17 cellular contexts compared by ENCODE assay signal in the genomic region with DNA sequence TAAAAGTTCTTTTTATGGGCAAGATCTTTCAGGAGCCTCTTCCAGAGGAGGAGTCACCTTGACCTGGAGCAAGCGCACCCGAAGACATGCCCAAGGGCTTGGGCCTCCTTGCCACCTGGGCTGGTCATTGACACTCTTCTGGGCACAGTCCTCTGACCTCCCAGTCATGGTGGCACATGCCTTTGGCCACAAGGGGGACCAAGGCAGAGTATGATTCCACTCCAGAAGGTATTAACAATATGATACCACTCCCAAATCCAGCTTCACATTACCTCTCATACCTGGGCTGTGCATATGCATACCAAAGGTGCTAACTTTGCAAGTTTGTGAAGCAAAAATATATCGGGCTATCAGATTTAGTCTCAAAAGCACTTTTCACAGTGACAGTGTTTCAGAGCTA.
DNase-seq lines count a peak whose midpoint lies in the region; TF ChIP-seq lines count a peak whose summit lies in the region.
"Had no signal": no experiment of that assay in that cellular context is flagged by ENCODE, and none has a peak within 500 bp of the region (broad histone marks: within the 10 kb centered on the region; RNA-seq: fewer than 3 reads in every experiment).

No MANE protein-coding gene starts in this region.

- DNase-seq in LNCaP clone FGC (ENCODE audit: low read depth) (no peak), choroid plexus epithelial cell (ENCODE audit: low read depth) (no peak), neuronal stem cell (ENCODE audit: low spot score) (no peak), T-helper 2 cell (no peak), Kasumi-1 (lab: John Stamatoyannopoulos, UW) (no peak)
- no peak for DNase-seq in activated CD4-positive, alpha-beta T cell treated with anti-CD3 and anti-CD28 coated beads, Interleukin-2, amount 50 U/mL, for 1 hour
- DNase-seq: activated CD4-positive, alpha-beta T cell treated with anti-CD3 and anti-CD28 coated beads, Interleukin-2, amount 10 ng/mL, durations not matched to agents 24 days and 14 days; activated T-cell treated with anti-CD3 and anti-CD28 coated beads, Interleukin-2, amount 50 U/mL, for 24 hours; central memory CD4-positive, alpha-beta T cell; MV-4-11; ovary; SHP77 treated with DMSO at 0.1 percent for 48 hours; spleen; stimulated activated naive CD4-positive, alpha-beta T cell treated with Interleukin-2 at 50 U/mL for 16 hours had no signal

- H3K9me3 ChIP-seq in neuronal stem cell (replicated peaks in 1 of 2; ENCODE audit: control insufficient read depth in 2 of 2, insufficient read depth in 1 of 2, low read depth in 1 of 2, low read length in 2 of 2) = no peaks in the 10 kb centered on the region
- H3K9me3 ChIP-seq: BLaER1 treated with 17β-estradiol and CSF1 and Interleukin-3, amounts not matched to agents 10 nM and 100 nM; ovary; spleen; vagina had no signal

- peak overlapping the region; percentile 28 for H2AK5ac ChIP-seq in neuronal stem cell (ENCODE audit: low read depth, low read length)

- no peak overlapping the region for H3K14ac ChIP-seq in neuronal stem cell (ENCODE audit: low read length)

- TF ChIP-seq CTCF in GM12872 (IDR thresholded peaks at IDR 0.05; ENCODE audit: insufficient read depth, low read depth, low read length) (peak; percentile 50), LNCaP clone FGC (IDR thresholded peaks at IDR 0.05; ENCODE audit: control insufficient read depth, extremely low read depth, insufficient read depth) (peak; percentile 30; the same call in 1 of the 2 replicates), choroid plexus epithelial cell (conservative IDR thresholded peaks at IDR 0.05; ENCODE audit: low read depth, low read length) (peak; percentile 6)

- H3K23ac ChIP-seq in neuronal stem cell (ENCODE audit: low read depth, low read length, poor library complexity) = no peak overlapping the region

- no CpG with 5 or more reads among the region's 3 CpGs for WGBS in neuronal stem cell (ENCODE audit: extremely low coverage in 2 of 2, insufficient read length in 2 of 2, insufficient replicate concordance in 1 of 2), 2 donors

- no peak overlapping the region for H4K91ac ChIP-seq in neuronal stem cell (ENCODE audit: low read depth, low read length, poor library complexity)

- H3K27me3 ChIP-seq in neuronal stem cell (ENCODE audit: control insufficient read depth in 3 of 3, insufficient read depth in 3 of 3, low read depth in 1 of 3, low read length in 3 of 3) = no peaks in the 10 kb centered on the region
- H3K27me3 ChIP-seq: BLaER1 treated with 17β-estradiol and CSF1 and Interleukin-3, amounts not matched to agents 10 nM and 100 nM; ovary; spleen; vagina had no signal

- no peak overlapping the region for H2BK5ac ChIP-seq in neuronal stem cell (ENCODE audit: low read length)

- H2BK12ac ChIP-seq in neuronal stem cell (ENCODE audit: low read length) = no peak overlapping the region

- H4K8ac ChIP-seq in neuronal stem cell (ENCODE audit: low read depth, low read length) = no peak overlapping the region

- no peak overlapping the region for H2BK120ac ChIP-seq in neuronal stem cell (ENCODE audit: low read depth, low read length)

- no peaks in the 10 kb centered on the region for H3K36me3 ChIP-seq in neuronal stem cell (replicated peaks in 1 of 2; ENCODE audit: control insufficient read depth in 2 of 2, insufficient read depth in 2 of 2, low read length in 2 of 2)
- H3K36me3 ChIP-seq: BLaER1 treated with 17β-estradiol and CSF1 and Interleukin-3, amounts not matched to agents 10 nM and 100 nM; ovary; spleen; vagina had no signal

- no peak overlapping the region for H3K9ac ChIP-seq in neuronal stem cell (ENCODE audit: low read depth, low read length, poor library complexity)
- H3K9ac ChIP-seq: BLaER1 treated with 17β-estradiol and CSF1 and Interleukin-3, amounts not matched to agents 10 nM and 100 nM had no signal

- no peak overlapping the region for H3K4me3 ChIP-seq in LNCaP clone FGC (ENCODE audit: low read depth, low read length)
- no peak overlapping the region for H3K4me3 ChIP-seq in choroid plexus epithelial cell (ENCODE audit: low read depth, low read length)
- no peak overlapping the region for H3K4me3 ChIP-seq in neuronal stem cell (ENCODE audit: low read length in 2 of 2)
- H3K4me3 ChIP-seq: BLaER1 treated with 17β-estradiol and CSF1 and Interleukin-3, amounts not matched to agents 10 nM and 100 nM; ovary; spleen; vagina had no signal

- no peak overlapping the region for H3K4me2 ChIP-seq in neuronal stem cell (ENCODE audit: insufficient read depth, low read length, poor library complexity, severe bottlenecking)
- H3K4me2 ChIP-seq: BLaER1 treated with 17β-estradiol and CSF1 and Interleukin-3, amounts not matched to agents 10 nM and 100 nM had no signal

- H3K18ac ChIP-seq in neuronal stem cell (ENCODE audit: low read length) = peak overlapping the region; percentile 51

- H2BK15ac ChIP-seq in neuronal stem cell (ENCODE audit: low read length) = no peak overlapping the region

- H3K27ac ChIP-seq in neuronal stem cell (replicated peaks; ENCODE audit: low read length) = peak overlapping the region; percentile 41
- H3K27ac ChIP-seq: BLaER1 treated with 17β-estradiol and CSF1 and Interleukin-3, amounts not matched to agents 10 nM and 100 nM; ovary; spleen; vagina had no signal

- no peaks in the 10 kb centered on the region for H3K79me1 ChIP-seq in neuronal stem cell (ENCODE audit: low read depth, low read length)

- no peak overlapping the region for H3K4ac ChIP-seq in neuronal stem cell (ENCODE audit: low read length)

- peaks cover 9 to 10% of the 10 kb centered on the region in 2 donors for H3K4me1 ChIP-seq in neuronal stem cell (ENCODE audit: control insufficient read depth in 2 of 2, insufficient read depth in 1 of 2, low read depth in 1 of 2, low read length in 2 of 2)
- H3K4me1 ChIP-seq: BLaER1 treated with 17β-estradiol and CSF1 and Interleukin-3, amounts not matched to agents 10 nM and 100 nM; spleen; vagina had no signal

- no peak overlapping the region for H2AFZ ChIP-seq in neuronal stem cell (ENCODE audit: low read length)
